1 cellular context compared by ENCODE assay signal in the genomic region with DNA sequence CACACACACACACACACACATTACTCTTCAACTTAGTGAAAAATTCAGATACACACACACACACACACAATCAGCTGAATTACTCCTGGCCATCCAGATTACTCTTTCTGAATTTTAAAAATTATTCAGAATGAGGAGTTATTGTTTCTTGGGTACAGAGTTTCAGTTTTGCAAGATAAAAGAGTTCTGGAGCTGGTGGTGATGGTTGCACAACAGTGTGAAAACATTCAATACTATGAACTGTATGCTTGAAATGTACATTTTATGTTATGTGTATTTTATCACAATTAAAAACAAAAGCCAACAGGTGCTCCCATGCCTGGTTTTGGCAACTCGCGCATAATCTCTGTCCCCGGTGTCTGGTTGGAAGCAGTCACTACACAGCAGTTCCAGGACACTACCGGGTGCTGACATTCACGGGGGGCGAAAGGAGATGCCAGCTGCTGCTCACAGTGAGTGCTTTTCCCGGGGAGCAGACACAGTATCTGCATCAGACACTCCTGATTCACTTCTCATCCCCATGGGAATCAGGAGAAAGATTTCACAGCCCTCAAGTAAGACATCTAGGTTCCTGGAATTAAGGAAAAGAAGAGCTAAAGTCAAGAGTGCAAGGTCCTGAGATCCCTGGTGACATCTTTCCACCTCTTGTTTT.
TF ChIP-seq lines count a peak whose summit lies in the region.

No MANE protein-coding gene starts in this region.

TF ChIP-seq in SK-N-SH treated with all-trans-retinoic acid at 6 μM for 48 hours, 23 proteins besides CTCF, POLR2A, EP300 and RAD21 (continued from another document):
- TF ChIP-seq, protein P1, sequence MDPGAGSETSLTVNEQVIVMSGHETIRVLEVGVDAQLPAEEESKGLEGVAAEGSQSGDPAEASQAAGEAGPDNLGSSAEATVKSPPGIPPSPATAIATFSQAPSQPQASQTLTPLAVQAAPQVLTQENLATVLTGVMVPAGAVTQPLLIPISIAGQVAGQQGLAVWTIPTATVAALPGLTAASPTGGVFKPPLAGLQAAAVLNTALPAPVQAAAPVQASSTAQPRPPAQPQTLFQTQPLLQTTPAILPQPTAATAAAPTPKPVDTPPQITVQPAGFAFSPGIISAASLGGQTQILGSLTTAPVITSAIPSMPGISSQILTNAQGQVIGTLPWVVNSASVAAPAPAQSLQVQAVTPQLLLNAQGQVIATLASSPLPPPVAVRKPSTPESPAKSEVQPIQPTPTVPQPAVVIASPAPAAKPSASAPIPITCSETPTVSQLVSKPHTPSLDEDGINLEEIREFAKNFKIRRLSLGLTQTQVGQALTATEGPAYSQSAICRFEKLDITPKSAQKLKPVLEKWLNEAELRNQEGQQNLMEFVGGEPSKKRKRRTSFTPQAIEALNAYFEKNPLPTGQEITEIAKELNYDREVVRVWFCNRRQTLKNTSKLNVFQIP (CRISPR knock-in tag; IDR thresholded peaks at IDR 0.05; ENCODE audit: borderline replicate concordance, low read depth): no peak
- TF ChIP-seq CSRNP3 (CRISPR knock-in tag; IDR thresholded peaks at IDR 0.05): no peak
